Comparison of ENCODE assay signal across 1 cellular context in genomic region chr20:35276408-35276807, GRCh38.
TF ChIP-seq lines count a peak whose summit lies in the region.

No MANE protein-coding gene starts in this region.

TF ChIP-seq in HepG2, 621 proteins besides CTCF, POLR2A, EP300 and RAD21 (continued from another document):
- TF ChIP-seq CEBPZ (IDR thresholded peaks at IDR 0.05; ENCODE audit: low read length) = no peak
- TF ChIP-seq ZNF672 (CRISPR knock-in tag; IDR thresholded peaks at IDR 0.05) = no peak
- TF ChIP-seq ATF1 (CRISPR knock-in tag; IDR thresholded peaks at IDR 0.05) = no peak
- no peak for TF ChIP-seq DBP (CRISPR knock-in tag; IDR thresholded peaks at IDR 0.05; ENCODE audit: not compliant biosample characterization)
- TF ChIP-seq RARA (CRISPR knock-in tag; IDR thresholded peaks at IDR 0.05) = no peak
- TF ChIP-seq AHDC1 (CRISPR knock-in tag; IDR thresholded peaks at IDR 0.05; ENCODE audit: borderline replicate concordance) = no peak
- TF ChIP-seq ZUFSP (CRISPR knock-in tag; IDR thresholded peaks at IDR 0.05; ENCODE audit: borderline replicate concordance) = no peak
- no peak for TF ChIP-seq MEIS2 (CRISPR knock-in tag; IDR thresholded peaks at IDR 0.05)
